ENCODE assay signal across 1 cellular context in the genomic region with DNA sequence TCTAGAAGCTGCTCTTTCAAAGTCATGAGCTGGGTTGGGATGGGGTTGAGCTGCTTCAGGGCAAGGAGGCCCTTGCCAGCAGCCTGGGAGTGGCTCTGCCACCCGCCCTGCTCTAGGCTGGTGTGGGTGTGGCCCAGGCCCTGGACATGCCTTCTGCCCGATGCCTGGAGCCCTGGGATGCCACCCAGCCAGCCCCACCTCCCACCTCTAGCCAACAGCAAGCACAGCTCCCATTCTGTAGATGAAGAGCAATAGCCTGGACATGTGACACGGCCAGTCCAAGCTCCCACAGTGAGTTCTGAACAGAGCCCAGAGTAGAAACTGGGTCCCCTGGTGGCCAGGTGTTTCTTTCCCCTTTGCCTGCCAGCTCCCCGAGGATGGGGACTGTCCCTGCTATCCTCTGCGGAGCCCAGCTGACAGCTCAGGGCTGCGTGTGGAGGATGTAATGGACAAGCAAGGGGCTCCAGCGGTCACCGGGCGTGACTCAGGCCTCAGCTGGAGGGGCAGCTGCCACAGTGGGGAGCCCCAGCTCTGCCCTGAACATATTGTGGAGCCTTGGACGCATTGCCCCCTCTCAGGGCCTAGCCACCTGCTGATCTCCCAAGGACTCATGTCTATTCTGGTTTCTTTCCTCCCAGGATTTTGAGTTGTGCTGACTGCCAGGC.
TF ChIP-seq lines count a peak whose summit lies in the region.

No MANE protein-coding gene starts in this region.

TF ChIP-seq in HepG2, 621 proteins besides CTCF, POLR2A, EP300 and RAD21 (continued from another document):
- TF ChIP-seq MLXIP (CRISPR knock-in tag; IDR thresholded peaks at IDR 0.05; ENCODE audit: borderline replicate concordance), result no peak
- no peak for TF ChIP-seq FOXA3 (CRISPR knock-in tag; IDR thresholded peaks at IDR 0.05)
- TF ChIP-seq SRF (IDR thresholded peaks at IDR 0.05; ENCODE audit: low read depth, low read length), result no peak
